ENCODE assay signal across 25 cellular contexts in the genomic region with DNA sequence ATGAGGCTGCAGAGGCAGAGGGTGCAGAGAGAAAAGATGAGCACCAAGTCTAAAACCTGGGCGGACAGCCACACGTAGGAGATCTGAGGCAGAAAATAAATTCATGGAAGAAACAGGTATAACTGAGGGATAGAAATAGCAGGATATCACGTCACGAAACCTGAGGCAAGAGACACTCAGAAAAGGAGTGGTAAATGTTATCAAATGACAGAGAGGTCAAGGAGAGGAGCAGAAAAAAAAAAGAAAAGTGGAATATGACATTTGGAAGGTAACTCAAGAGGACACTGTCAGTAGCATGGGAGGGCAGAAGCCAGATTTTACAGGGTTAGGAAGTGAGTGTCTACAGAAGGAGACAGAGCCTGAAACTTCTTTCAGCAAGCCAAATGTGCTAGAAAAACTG.
DNase-seq lines count a peak whose midpoint lies in the region; ATAC-seq, FAIRE-seq and TF ChIP-seq lines count a peak whose summit lies in the region.
"Had no signal": no experiment of that assay in that cellular context is flagged by ENCODE, and none has a peak within 500 bp of the region (broad histone marks: within the 10 kb centered on the region; RNA-seq: fewer than 3 reads in every experiment).

No MANE protein-coding gene starts in this region.

- H3K4me1 ChIP-seq in HepG2 (ENCODE audit: insufficient read depth, low read length) (no peaks in the 10 kb centered on the region), right lobe of liver (no peaks in the 10 kb centered on the region)

- H3K79me2 ChIP-seq in HepG2 (ENCODE audit: insufficient read depth, low read length) = no peaks in the 10 kb centered on the region

- H3K27ac ChIP-seq in HepG2 (ENCODE audit: extremely low read length, insufficient read depth, low read length) = no peak overlapping the region
- no peak overlapping the region for H3K27ac ChIP-seq in right lobe of liver
- H3K27ac ChIP-seq: BLaER1 treated with 17β-estradiol and CSF1 and Interleukin-3, amounts not matched to agents 10 nM and 100 nM; RWPE1; SK-N-MC had no signal

- H3K27me3 ChIP-seq in HepG2 (ENCODE audit: control insufficient read depth in 1 of 2, insufficient read depth in 2 of 2, low read length in 2 of 2) = no peaks in the 10 kb centered on the region; a peak in 1 of 5 replicates
- H3K27me3 ChIP-seq in right lobe of liver = no peaks in the 10 kb centered on the region
- H3K27me3 ChIP-seq: BLaER1 treated with 17β-estradiol and CSF1 and Interleukin-3, amounts not matched to agents 10 nM and 100 nM had no signal

- H2AFZ ChIP-seq in HepG2 (ENCODE audit: low read length) = no peak overlapping the region

- TF ChIP-seq CTCF in HepG2 (CRISPR knock-in tag; IDR thresholded peaks at IDR 0.05) (no peak), right lobe of liver (IDR thresholded peaks at IDR 0.05) (no peak), progenitor cell of endocrine pancreas (IDR thresholded peaks at IDR 0.05; ENCODE audit: unreplicated experiment) (no peak)

- no peaks in the 10 kb centered on the region for H4K20me1 ChIP-seq in HepG2 (ENCODE audit: insufficient read depth, low read length)
- H4K20me1 ChIP-seq: BLaER1 treated with 17β-estradiol and CSF1 and Interleukin-3, amounts not matched to agents 10 nM and 100 nM had no signal

- CTCF ChIA-PET in activated CD4-positive, alpha-beta T cell treated with anti-CD3 and anti-CD28 coated beads for 36 hours (lab: Charles Lee) = no interaction called here
- CTCF ChIA-PET in HepG2 (lab: Yijun Ruan, JAX; ENCODE audit: low intra/inter-chr PET ratio, low total read pairs) = no interaction called here

- peak; percentile 9 for DNase-seq in activated CD4-positive, alpha-beta T cell treated with anti-CD3 and anti-CD28 coated beads, Interleukin-2, amount 10 ng/mL, durations not matched to agents 24 days and 14 days
- no peak for DNase-seq in activated CD4-positive, alpha-beta T cell treated with anti-CD3 and anti-CD28 coated beads for 36 hours
- no peak for DNase-seq in HepG2 (ENCODE audit: low spot score)
- DNase-seq in right lobe of liver = no peak
- DNase-seq in progenitor cell of endocrine pancreas (ENCODE audit: low spot score, unreplicated experiment) = no peak
- DNase-seq in stimulated activated naive CD4-positive, alpha-beta T cell treated with Interleukin-2 at 50 U/mL for 16 hours (lab: John Stamatoyannopoulos, UW) = no peak
- DNase-seq: AML-193; CD4-positive, alpha-beta T cell; H7; Kasumi-1; NCI-H1105 treated with DMSO at 0.1 percent for 48 hours; NCI-H146; NCI-H1930; NCI-H2171; NCI-H226; NCI-H510A; NCI-H69; SIG-M5 had no signal

- H3K4me3 ChIP-seq in HepG2 (replicated peaks in 1 of 3; ENCODE audit: insufficient read depth in 1 of 3, low read depth in 2 of 3, low read length in 3 of 3) = no peak overlapping the region
- H3K4me3 ChIP-seq in right lobe of liver = no peak overlapping the region
- H3K4me3 ChIP-seq: BLaER1 treated with 17β-estradiol and CSF1 and Interleukin-3, amounts not matched to agents 10 nM and 100 nM; K562; SK-N-MC had no signal

- H3K36me3 ChIP-seq in HepG2 (replicated peaks in 1 of 2; ENCODE audit: control insufficient read depth in 1 of 2, insufficient read depth in 2 of 2, low read length in 2 of 2) (no peaks in the 10 kb centered on the region), right lobe of liver (no peaks in the 10 kb centered on the region)
- H3K36me3 ChIP-seq: BLaER1 treated with 17β-estradiol and CSF1 and Interleukin-3, amounts not matched to agents 10 nM and 100 nM had no signal

- no peak overlapping the region for H3K4me2 ChIP-seq in HepG2 (ENCODE audit: low read depth, low read length)

- H3K27me3 Mint-ChIP-seq in activated CD4-positive, alpha-beta T cell treated with anti-CD3 and anti-CD28 coated beads, Interleukin-2, amount 10 ng/mL, durations not matched to agents 24 days and 14 days = no peaks in the 10 kb centered on the region
- peaks cover 2% of the 10 kb centered on the region for H3K27me3 Mint-ChIP-seq in activated CD4-positive, alpha-beta T cell treated with anti-CD3 and anti-CD28 coated beads for 36 hours
- no peaks in the 10 kb centered on the region for H3K27me3 Mint-ChIP-seq in progenitor cell of endocrine pancreas

- no peaks in the 10 kb centered on the region for H3K4me1 Mint-ChIP-seq in activated CD4-positive, alpha-beta T cell treated with anti-CD3 and anti-CD28 coated beads, Interleukin-2, amount 10 ng/mL, durations not matched to agents 24 days and 14 days
- H3K4me1 Mint-ChIP-seq in activated CD4-positive, alpha-beta T cell treated with anti-CD3 and anti-CD28 coated beads for 36 hours = no peaks in the 10 kb centered on the region
- peaks cover 34% of the 10 kb centered on the region for H3K4me1 Mint-ChIP-seq in progenitor cell of endocrine pancreas (ENCODE audit: low read depth)

- H3K4me3 Mint-ChIP-seq in activated CD4-positive, alpha-beta T cell treated with anti-CD3 and anti-CD28 coated beads, Interleukin-2, amount 10 ng/mL, durations not matched to agents 24 days and 14 days = no peak overlapping the region
- no peak overlapping the region for H3K4me3 Mint-ChIP-seq in activated CD4-positive, alpha-beta T cell treated with anti-CD3 and anti-CD28 coated beads for 36 hours
- H3K4me3 Mint-ChIP-seq in progenitor cell of endocrine pancreas (ENCODE audit: low read depth) = no peak overlapping the region
- H3K4me3 Mint-ChIP-seq: CD4-positive, alpha-beta T cell had no signal

- TF ChIP-seq EP300 in HepG2 (IDR thresholded peaks at IDR 0.05; ENCODE audit: low read depth in 2 of 2, low read length in 2 of 2) (no peak), HepG2 (CRISPR knock-in tag; IDR thresholded peaks at IDR 0.05; ENCODE audit: borderline replicate concordance) (no peak)

- POLR2A ChIA-PET in activated CD4-positive, alpha-beta T cell treated with anti-CD3 and anti-CD28 coated beads for 36 hours (lab: Charles Lee) = no interaction called here
- POLR2A ChIA-PET in HepG2 (lab: Yijun Ruan, JAX) = no interaction called here

- H3K27ac Mint-ChIP-seq in activated CD4-positive, alpha-beta T cell treated with anti-CD3 and anti-CD28 coated beads, Interleukin-2, amount 10 ng/mL, durations not matched to agents 24 days and 14 days = no peak overlapping the region
- H3K27ac Mint-ChIP-seq in activated CD4-positive, alpha-beta T cell treated with anti-CD3 and anti-CD28 coated beads for 36 hours = no peak overlapping the region
- H3K27ac Mint-ChIP-seq in progenitor cell of endocrine pancreas = peak overlapping the region; percentile 18
- H3K27ac Mint-ChIP-seq: CD4-positive, alpha-beta T cell had no signal

- intact Hi-C loops in activated CD4-positive, alpha-beta T cell treated with anti-CD3 and anti-CD28 coated beads, Interleukin-2, amount 10 ng/mL, durations not matched to agents 24 days and 14 days (cut with micrococcal nuclease) = no loop called here
- intact Hi-C loops in activated CD4-positive, alpha-beta T cell treated with anti-CD3 and anti-CD28 coated beads for 36 hours (cut with DNase I, micrococcal nuclease) = no loop called here
- intact Hi-C loops in HepG2 (cut with micrococcal nuclease; ENCODE audit: unreplicated experiment) = no loop called here
- intact Hi-C loops in right lobe of liver (cut with DNase I) = no loop called here

- ATAC-seq in activated CD4-positive, alpha-beta T cell treated with anti-CD3 and anti-CD28 coated beads for 36 hours = no peak
- ATAC-seq in HepG2 (no peak), right lobe of liver (no peak), GM18868 (IDR thresholded peaks at IDR 0.05; ENCODE audit: unreplicated experiment) (no peak)
- ATAC-seq: K562 had no signal

- no peaks in the 10 kb centered on the region for H3K36me3 Mint-ChIP-seq in activated CD4-positive, alpha-beta T cell treated with anti-CD3 and anti-CD28 coated beads, Interleukin-2, amount 10 ng/mL, durations not matched to agents 24 days and 14 days (ENCODE audit: low read depth)
- no peaks in the 10 kb centered on the region for H3K36me3 Mint-ChIP-seq in activated CD4-positive, alpha-beta T cell treated with anti-CD3 and anti-CD28 coated beads for 36 hours (ENCODE audit: low read depth)
- H3K36me3 Mint-ChIP-seq in progenitor cell of endocrine pancreas (ENCODE audit: insufficient read depth) = no peaks in the 10 kb centered on the region

- H3K9me3 ChIP-seq in HepG2 (ENCODE audit: low read length) (no peaks in the 10 kb centered on the region), right lobe of liver (no peaks in the 10 kb centered on the region)

- no peak overlapping the region for H3K9ac ChIP-seq in HepG2 (ENCODE audit: insufficient read depth, low read depth, low read length)
- H3K9ac ChIP-seq: BLaER1 treated with 17β-estradiol and CSF1 and Interleukin-3, amounts not matched to agents 10 nM and 100 nM had no signal

- BruUV-seq in HepG2 (replicated peaks; lab: Mats Ljungman, UMichigan) = no TSS peak

- TF ChIP-seq POLR2A in HepG2 (IDR thresholded peaks at IDR 0.05; ENCODE audit: insufficient read depth in 1 of 2, low read depth in 2 of 2, low read length in 2 of 2) = no peak
- no peak for TF ChIP-seq POLR2A in right lobe of liver (IDR thresholded peaks at IDR 0.05)

- WGBS in HepG2 (ENCODE audit: low lambda C conversion rate) = 17% methylated on average over 4 of the region's 4 CpGs
- WGBS in right lobe of liver (ENCODE audit: insufficient coverage, low coverage, low lambda C conversion rate, missing lambda C conversion rate) = 50% methylated on average over 2 of the region's 4 CpGs

- in situ Hi-C loops in HepG2 (cut with HindIII; ENCODE audit: extremely low pct_ligation_motif_present, low pct_unique_long_range_greater_than_20kb) = no loop called here

- peaks cover 5% of the 10 kb centered on the region for H3K9me3 Mint-ChIP-seq in activated CD4-positive, alpha-beta T cell treated with anti-CD3 and anti-CD28 coated beads, Interleukin-2, amount 10 ng/mL, durations not matched to agents 24 days and 14 days
- H3K9me3 Mint-ChIP-seq in activated CD4-positive, alpha-beta T cell treated with anti-CD3 and anti-CD28 coated beads for 36 hours (ENCODE audit: low read depth) = peaks cover 5% of the 10 kb centered on the region
- H3K9me3 Mint-ChIP-seq in progenitor cell of endocrine pancreas (ENCODE audit: low read depth) = peaks cover 6% of the 10 kb centered on the region

- no peak for TF ChIP-seq RAD21 in HepG2 (CRISPR knock-in tag; IDR thresholded peaks at IDR 0.05)

- FAIRE-seq in HepG2 (lab: Jason Lieb, UNC) = no peak
- FAIRE-seq: A204.1, D721Med, K562 had no signal

TF ChIP-seq in HepG2, 621 proteins besides CTCF, POLR2A, EP300 and RAD21:
- TF ChIP-seq CREB1 (IDR thresholded peaks at IDR 0.05) (peak; percentile 60), CREB1 (CRISPR knock-in tag; IDR thresholded peaks at IDR 0.05) (no peak), NFE2L1 (CRISPR knock-in tag; IDR thresholded peaks at IDR 0.05; ENCODE audit: borderline replicate concordance) (no peak)
